Comparison of ENCODE assay signal across 17 cellular contexts in genomic region chr1:14975119-14975518, GRCh38.
"Had no signal": no experiment of that assay in that cellular context is flagged by ENCODE, and none has a peak within 500 bp of the region (broad histone marks: within the 10 kb centered on the region; RNA-seq: fewer than 3 reads in every experiment).

No MANE protein-coding gene starts in this region.

- H3K4me3 ChIP-seq: psoas muscle, right lobe of liver, suprapubic skin had no signal

- DNase-seq: activated effector memory CD4-positive, alpha-beta T cell treated with Interleukin-2 at 50 U/mL for 16 hours; activated T-cell treated with anti-CD3 and anti-CD28 coated beads, Interleukin-2, amount 50 U/mL, for 1 hour; amniotic stem cell; cortex of kidney; effector memory CD4-positive, alpha-beta T cell; hypothalamus; left cardiac atrium; psoas muscle; right lobe of liver; SK-N-SH; stimulated activated naive CD4-positive, alpha-beta T cell treated with Interleukin-2 at 50 U/mL for 16 hours had no signal

- H3K27ac Mint-ChIP-seq: activated naive CD4-positive, alpha-beta T cell treated with anti-CD3 and anti-CD28 coated beads, Interleukin-2, amount 50 U/mL, for 72 hours; T-helper 1 cell treated with Interleukin-12 subunit alpha and Interleukin-12 subunit beta and Interleukin-4 antibody, amounts not matched to agents 30 μg/mL and 1 μg/mL, for 36 hours had no signal

- H3K9ac ChIP-seq: SK-N-SH had no signal

- H3K4me3 Mint-ChIP-seq: nephron; T-helper 1 cell treated with Interleukin-12 subunit alpha and Interleukin-12 subunit beta and Interleukin-4 antibody, amounts not matched to agents 30 μg/mL and 1 μg/mL, for 36 hours had no signal

- H3K36me3 ChIP-seq: right lobe of liver had no signal

- H3K27me3 ChIP-seq: right lobe of liver, suprapubic skin had no signal

- H3K9me3 ChIP-seq: psoas muscle, right lobe of liver, SK-N-SH, suprapubic skin had no signal

- H3K4me1 ChIP-seq: psoas muscle, right lobe of liver had no signal

- ATAC-seq: activated CD4-positive, CD25-positive, alpha-beta regulatory T cell treated with anti-CD3 and anti-CD28 coated beads, Interleukin-2, amount 50 U/mL, for 24 hours; activated naive CD4-positive, alpha-beta T cell treated with anti-CD3 and anti-CD28 coated beads, Interleukin-2, amount 50 U/mL, for 72 hours; left cardiac atrium; psoas muscle; right lobe of liver had no signal

- H3K27ac ChIP-seq: epithelial cell of prostate, psoas muscle, right lobe of liver, suprapubic skin had no signal
